Comparison of ENCODE assay signal across 19 cellular contexts in genomic region chr9:75156838-75157237, GRCh38.
DNase-seq lines count a peak whose midpoint lies in the region; ATAC-seq and TF ChIP-seq lines count a peak whose summit lies in the region.
"Had no signal": no experiment of that assay in that cellular context is flagged by ENCODE, and none has a peak within 500 bp of the region (broad histone marks: within the 10 kb centered on the region; RNA-seq: fewer than 3 reads in every experiment).

No MANE protein-coding gene starts in this region.

- no peak overlapping the region for H3K4me3 Mint-ChIP-seq in activated naive CD4-positive, alpha-beta T cell treated with anti-CD3 and anti-CD28 coated beads, Interleukin-2, amount 10 ng/mL, durations not matched to agents 7 days and 5 days
- H3K4me3 Mint-ChIP-seq in immature natural killer cell, result peak overlapping the region; percentile 9 to 69 (median 63)
- H3K4me3 Mint-ChIP-seq: H9 had no signal

- H3K4me3 ChIP-seq in DND-41 (ENCODE audit: low read depth in 1 of 2, low read length in 2 of 2), result no peak overlapping the region
- H3K4me3 ChIP-seq: BLaER1 had no signal

- peaks cover 40% of the 10 kb centered on the region for H3K4me1 Mint-ChIP-seq in activated naive CD4-positive, alpha-beta T cell treated with anti-CD3 and anti-CD28 coated beads, Interleukin-2, amount 10 ng/mL, durations not matched to agents 7 days and 5 days
- H3K4me1 Mint-ChIP-seq in immature natural killer cell, result peaks cover 53 to 70% of the 10 kb centered on the region in 2 donors
- H3K4me1 Mint-ChIP-seq: H9 had no signal

- peaks cover 14% of the 10 kb centered on the region for H3K4me1 ChIP-seq in DND-41 (ENCODE audit: insufficient read depth, low read length)

- no peaks in the 10 kb centered on the region for H3K27me3 ChIP-seq in DND-41 (ENCODE audit: insufficient read depth, low read length, poor library complexity)
- H3K27me3 ChIP-seq: BLaER1 had no signal

- H3K27ac Mint-ChIP-seq in activated naive CD4-positive, alpha-beta T cell treated with anti-CD3 and anti-CD28 coated beads, Interleukin-2, amount 10 ng/mL, durations not matched to agents 7 days and 5 days, result peak overlapping the region; percentile 68
- H3K27ac Mint-ChIP-seq in immature natural killer cell, result peak overlapping the region; percentile 13 to 82 (median 67)
- H3K27ac Mint-ChIP-seq: H9 had no signal

- no peaks in the 10 kb centered on the region for H3K9me3 ChIP-seq in DND-41 (ENCODE audit: insufficient read depth, low read length, severe bottlenecking)
- H3K9me3 ChIP-seq: BLaER1 had no signal

- peaks cover 40% of the 10 kb centered on the region for H3K36me3 Mint-ChIP-seq in activated naive CD4-positive, alpha-beta T cell treated with anti-CD3 and anti-CD28 coated beads, Interleukin-2, amount 10 ng/mL, durations not matched to agents 7 days and 5 days
- peaks cover 0 to 22% (median 5%) of the 10 kb centered on the region in 3 donors for H3K36me3 Mint-ChIP-seq in immature natural killer cell

- H4K20me1 ChIP-seq in DND-41 (ENCODE audit: insufficient read depth, low read length), result no peaks in the 10 kb centered on the region
- H4K20me1 ChIP-seq: BLaER1 had no signal

- no peak for DNase-seq in activated naive CD4-positive, alpha-beta T cell treated with anti-CD3 and anti-CD28 coated beads, Interleukin-2, amount 10 ng/mL, durations not matched to agents 7 days and 5 days
- DNase-seq in activated naive CD4-positive, alpha-beta T cell treated with Interleukin-2 at 50 U/mL for 16 hours, result no peak
- DNase-seq in DND-41, result no peak
- peak in 1 of 3 donors; percentile 29 for DNase-seq in immature natural killer cell
- DNase-seq in GM03348 (ENCODE audit: low spot score), result no peak
- no peak for DNase-seq in UCSD-AML1 (lab: John Stamatoyannopoulos, UW; ENCODE audit: unreplicated experiment)
- DNase-seq: DMS 273 treated with DMSO at 0.1 percent for 48 hours; H9; KG1; NCI-H1105 treated with DMSO at 0.1 percent for 48 hours; NCI-H1694; NCI-H2081 treated with DMSO at 0.1 percent for 48 hours; NCI-H446 treated with DMSO at 0.1 percent for 48 hours; NCI-H748 treated with DMSO at 0.1 percent for 48 hours; NK-92 treated with Interleukin-12 subunit alpha and Interleukin-12 subunit beta, amount 100 ng/mL, for 24 hours; OCI-M1; Right ventricle myocardium superior had no signal

- no peak overlapping the region for H2AFZ ChIP-seq in DND-41 (ENCODE audit: low read depth, low read length)

- CTCF ChIA-PET in activated naive CD4-positive, alpha-beta T cell treated with anti-CD3 and anti-CD28 coated beads, Interleukin-2, amount 10 ng/mL, durations not matched to agents 7 days and 5 days (lab: Charles Lee), result interaction anchor here (0.8 kb wide), 1 partner anchor 15 kb away, joined by 3 read pairs; no protein-coding TSS in a partner anchor

- ATAC-seq in DND-41 (ENCODE audit: insufficient read depth, low read depth) (peak; percentile 44; the same call in 2 of the 3 replicates), HG03457 (IDR thresholded peaks at IDR 0.05; ENCODE audit: unreplicated experiment) (no peak)

- peaks cover 2% of the 10 kb centered on the region for H3K9me3 Mint-ChIP-seq in activated naive CD4-positive, alpha-beta T cell treated with anti-CD3 and anti-CD28 coated beads, Interleukin-2, amount 10 ng/mL, durations not matched to agents 7 days and 5 days
- no peaks in the 10 kb centered on the region for H3K9me3 Mint-ChIP-seq in immature natural killer cell
- H3K9me3 Mint-ChIP-seq: H9 had no signal

- no peaks in the 10 kb centered on the region for H3K27me3 Mint-ChIP-seq in activated naive CD4-positive, alpha-beta T cell treated with anti-CD3 and anti-CD28 coated beads, Interleukin-2, amount 10 ng/mL, durations not matched to agents 7 days and 5 days
- H3K27me3 Mint-ChIP-seq in immature natural killer cell (ENCODE audit: low read depth in 3 of 3), result peaks cover 4 to 9% (median 6%) of the 10 kb centered on the region in 3 donors

- no peak overlapping the region for H3K9ac ChIP-seq in DND-41 (ENCODE audit: low read depth, low read length)
- H3K9ac ChIP-seq: BLaER1 had no signal

- 0 out of 2 replicates have a peak overlapping the region, but pooled peaks have one; percentile 20 for H3K27ac ChIP-seq in DND-41 (ENCODE audit: low read length)
- H3K27ac ChIP-seq: BLaER1 had no signal

- H3K79me2 ChIP-seq in DND-41 (ENCODE audit: insufficient read depth, low read length), result no peaks in the 10 kb centered on the region

- H3K4me2 ChIP-seq in DND-41 (ENCODE audit: insufficient read depth, low read length), result no peak overlapping the region
- H3K4me2 ChIP-seq: BLaER1 had no signal

- TF ChIP-seq CTCF in DND-41 (IDR thresholded peaks at IDR 0.05; ENCODE audit: borderline replicate concordance, extremely low read depth, low read length, poor library complexity, severe bottlenecking), result no peak

- no peaks in the 10 kb centered on the region for H3K36me3 ChIP-seq in DND-41 (ENCODE audit: insufficient read depth, low read length)
- H3K36me3 ChIP-seq: BLaER1 had no signal
